Comparison of ENCODE assay signal across 11 cellular contexts in genomic region chr9:92535940-92536850, GRCh38. TPM values are rescaled to one million over a fixed set of nuclear protein-coding genes. Genes with fewer than 3 reads are reported as not detected.
A peak's percentile ranks its signal among the peaks of the same experiment; 100 is the strongest.
DNase-seq lines count a peak whose midpoint lies in the region; ATAC-seq, FAIRE-seq and TF ChIP-seq lines count a peak whose summit lies in the region.
"Had no signal": no experiment of that assay in that cellular context is flagged by ENCODE, and none has a peak within 500 bp of the region (broad histone marks: within the 10 kb centered on the region; RNA-seq: fewer than 3 reads in every experiment).

Gene ECM2, minus strand, starts transcription at chr9:92535990. Its CDS starts 13,124 bp downstream, at chr9:92522866.

- TF ChIP-seq CTCF in GM06990 (IDR thresholded peaks at IDR 0.05; ENCODE audit: insufficient read depth, low read length, poor library complexity, severe bottlenecking) (no peak), brain (conservative IDR thresholded peaks at IDR 0.05) (no peak), kidney (IDR thresholded peaks at IDR 0.05; ENCODE audit: borderline replicate concordance, extremely low read depth, insufficient read depth) (no peak), PC-9 (conservative IDR thresholded peaks at IDR 0.05) (no peak)

- no peaks in the 10 kb centered on the region for H3K36me3 ChIP-seq in GM06990 (ENCODE audit: control insufficient read depth, insufficient read depth, low read length)
- no peaks in the 10 kb centered on the region for H3K36me3 ChIP-seq in kidney (ENCODE audit: control insufficient read depth in 1 of 2, insufficient read depth in 2 of 2, low read length in 2 of 2)
- no peaks in the 10 kb centered on the region for H3K36me3 ChIP-seq in PC-9 (ENCODE audit: low read depth)

- peak within 1 kb of the TSS; percentile 6 to 63 for H3K9ac ChIP-seq in kidney (ENCODE audit: low read length in 2 of 2)

- H3K4me1 Mint-ChIP-seq in brain: peaks cover 14% of the 10 kb centered on the region

- H3K4me3 Mint-ChIP-seq in brain: peak within 1 kb of the TSS in 4 of 5 experiments; percentile 11 to 73 (median 42)
- H3K4me3 Mint-ChIP-seq: T-cell had no signal

- H3F3A ChIP-seq in PC-9 (ENCODE audit: insufficient read depth, low read depth): no peaks in the 10 kb centered on the region

- H3K36me3 Mint-ChIP-seq in brain: peaks cover 4% of the 10 kb centered on the region
- H3K36me3 Mint-ChIP-seq: T-cell had no signal

- H3K4me3 ChIP-seq in GM06990 (replicated peaks; ENCODE audit: low read depth, low read length) (peak within 1 kb of the TSS; percentile 26; the same call in 1 of the 2 replicates), kidney (ENCODE audit: low read length in 2 of 2) (peak within 1 kb of the TSS; percentile 56 to 68), skin epidermis (peak within 1 kb of the TSS in 4 of 7 experiments; percentile 11 to 29 (median 18)), PC-9 (no peak within 1 kb of the TSS)

- H3K4me1 ChIP-seq in kidney (ENCODE audit: control insufficient read depth in 1 of 2, insufficient read depth in 1 of 2, low read depth in 1 of 2, low read length in 2 of 2) (peaks cover 0 to 2% of the 10 kb centered on the region in 2 donors), PC-9 (replicated peaks; ENCODE audit: insufficient read depth) (no peaks in the 10 kb centered on the region)

- peaks cover 0 to 3% of the 10 kb centered on the region in 2 donors for H3K9me3 ChIP-seq in kidney (ENCODE audit: control insufficient read depth in 1 of 2, low read length in 2 of 2)
- no peaks in the 10 kb centered on the region for H3K9me3 ChIP-seq in PC-9 (ENCODE audit: insufficient read depth, low read depth)

- no peak for FAIRE-seq in kidney (lab: Jason Lieb, UNC)

- H3K4me2 ChIP-seq in PC-9: no peak within 1 kb of the TSS

- H3K27me3 ChIP-seq in GM06990 (replicated peaks; ENCODE audit: control insufficient read depth, insufficient read depth, low read length): no peaks in the 10 kb centered on the region
- no peaks in the 10 kb centered on the region for H3K27me3 ChIP-seq in PC-9 (ENCODE audit: insufficient read depth, low read depth)

- no peak within 1 kb of the TSS for H2AFZ ChIP-seq in PC-9

- no peaks in the 10 kb centered on the region for H3K79me2 ChIP-seq in PC-9 (ENCODE audit: low read depth)

- DNase-seq in GM06990 (ENCODE audit: extremely low read depth, insufficient read length): no peak
- DNase-seq in kidney: no peak
- DNase-seq in activated CD4-positive, CD25-positive, alpha-beta regulatory T cell (lab: John Stamatoyannopoulos, UW): no peak
- DNase-seq in PC-9: no peak
- no peak for DNase-seq in HT-29 (ENCODE audit: low spot score)
- DNase-seq: activated gamma-delta T cell treated with Interleukin-2 at 50 U/mL for 16 hours, NCI-H1048, T-cell had no signal

- POLR2A ChIA-PET in PC-9 (lab: Charles Lee; ENCODE audit: unreplicated experiment): interaction anchor here (0.5 to 0.7 kb wide), 2 partner anchors 108 to 585 kb away, joined by 4 to 20 read pairs; no protein-coding TSS in a partner anchor

- no peaks in the 10 kb centered on the region for H4K20me1 ChIP-seq in PC-9 (ENCODE audit: insufficient read depth)

- peak within 1 kb of the TSS in 1 of 2 donors; percentile 69 for H3K27ac ChIP-seq in kidney (ENCODE audit: low read depth in 2 of 2, low read length in 2 of 2)
- peak within 1 kb of the TSS in 19 of 21 experiments; percentile 10 to 84 (median 62) for H3K27ac ChIP-seq in skin epidermis
- H3K27ac ChIP-seq in PC-9: no peak within 1 kb of the TSS

- H3K9me3 Mint-ChIP-seq in brain: peaks cover 7 to 18% (median 14%) of the 10 kb centered on the region in 5 experiments

- no peaks in the 10 kb centered on the region for H3K27me3 Mint-ChIP-seq in brain
- H3K27me3 Mint-ChIP-seq: T-cell had no signal

- CTCF ChIA-PET in PC-9 (lab: Charles Lee): no interaction called here

- intact Hi-C loops in kidney (cut with DNase I): no loop called here
- intact Hi-C loops in PC-9 (cut with micrococcal nuclease; ENCODE audit: unreplicated experiment): no loop called here

- ATAC-seq in GM21367 (IDR thresholded peaks at IDR 0.05; ENCODE audit: unreplicated experiment): no peak
- ATAC-seq: T-cell had no signal

- H3K9me2 ChIP-seq in PC-9 (ENCODE audit: insufficient read depth): no peaks in the 10 kb centered on the region

- BruUV-seq in PC-9 (replicated peaks; lab: Mats Ljungman, UMichigan): no TSS peak

- peak within 1 kb of the TSS; percentile 6 to 92 (median 62) for H3K27ac Mint-ChIP-seq in brain
- H3K27ac Mint-ChIP-seq: T-cell had no signal

RNA-seq across cellular contexts. Expression of gene ECM2, which starts in this region (rescaled TPM):
- polyA plus RNA-seq in brain (ENCODE audit: insufficient read depth, low read depth, low replicate concordance) (1.3 TPM), kidney (ENCODE audit: insufficient read depth, low read depth, low replicate concordance) (5.5 TPM)
- total RNA-seq in kidney (7.6 TPM), PC-9 (2021) (1.9 and 3.1 TPM in 2 replicates)
- total RNA-seq in HT-29 (2014; rRNA removed; shearing (Covaris generic)): not detected in 2 replicates
- total RNA-seq: T-cell had no signal
